10 cellular contexts compared by ENCODE assay signal in the genomic region with DNA sequence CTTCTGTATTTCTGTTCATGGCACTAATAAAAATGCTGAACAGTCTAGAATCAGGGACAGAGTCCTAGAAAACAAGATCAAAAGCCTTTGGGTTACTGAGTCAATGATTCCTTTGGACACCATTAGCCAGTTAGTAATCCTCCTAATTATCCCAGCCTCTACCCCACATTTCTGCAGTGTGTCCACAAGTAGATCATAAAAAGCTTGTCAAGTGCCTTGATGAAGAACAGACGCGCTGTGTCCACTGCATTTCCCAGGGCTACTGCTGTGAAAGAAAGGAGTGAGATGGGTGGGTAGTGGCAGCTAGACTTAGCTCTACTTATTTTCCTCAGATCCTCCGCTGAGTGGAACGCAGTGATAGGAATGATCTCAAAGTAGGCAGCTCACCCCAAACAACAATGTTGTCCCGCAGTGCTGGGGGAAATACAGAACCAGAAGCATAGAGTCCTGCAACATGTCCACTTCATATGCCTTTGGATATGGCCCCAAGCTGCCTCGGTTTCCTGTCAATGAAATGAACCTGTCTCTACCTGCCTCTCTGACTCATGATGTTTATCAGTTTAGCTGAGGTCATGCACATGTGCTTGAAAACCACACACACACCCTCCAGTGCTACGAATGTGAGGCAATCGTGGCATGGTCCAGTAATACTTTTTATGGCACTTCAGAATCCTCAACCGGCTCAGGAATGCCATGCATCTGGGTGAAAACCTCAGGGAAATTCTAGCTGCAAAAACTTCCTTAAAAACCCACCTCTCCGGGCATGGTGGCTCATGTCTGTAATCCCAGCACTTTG.
DNase-seq lines count a peak whose midpoint lies in the region; ATAC-seq and TF ChIP-seq lines count a peak whose summit lies in the region.
"Had no signal": no experiment of that assay in that cellular context is flagged by ENCODE, and none has a peak within 500 bp of the region (broad histone marks: within the 10 kb centered on the region; RNA-seq: fewer than 3 reads in every experiment).

No MANE protein-coding gene starts in this region.

- no peak overlapping the region for H3K4me3 Mint-ChIP-seq in activated naive CD4-positive, alpha-beta T cell treated with anti-CD3 and anti-CD28 coated beads for 36 hours
- H3K4me3 Mint-ChIP-seq: activated CD4-positive, alpha-beta memory T cell treated with anti-CD3 and anti-CD28 coated beads, Interleukin-2, amount 10 ng/mL, durations not matched to agents 7 days and 5 days had no signal

- H3K9me3 ChIP-seq in right atrium auricular region (no peaks in the 10 kb centered on the region), liver (ENCODE audit: control insufficient read depth in 4 of 4, low read length in 3 of 4) (no peaks in the 10 kb centered on the region), vagina (no peaks in the 10 kb centered on the region)

- H3K27ac ChIP-seq in right atrium auricular region (no peak overlapping the region), liver (ENCODE audit: low read depth in 1 of 2, low read length in 2 of 2) (no peak overlapping the region), vagina (peak overlapping the region; percentile 81)

- H3K9me3 Mint-ChIP-seq in activated naive CD4-positive, alpha-beta T cell treated with anti-CD3 and anti-CD28 coated beads for 36 hours: peaks cover 2% of the 10 kb centered on the region

- intact Hi-C loops in left ventricle myocardium superior (cut with micrococcal nuclease): no loop called here
- intact Hi-C loops in vagina (cut with DNase I): no loop called here
- intact Hi-C loops in activated naive CD4-positive, alpha-beta T cell treated with anti-CD3 and anti-CD28 coated beads for 36 hours (cut with micrococcal nuclease): no loop called here

- TF ChIP-seq CTCF in right atrium auricular region (IDR thresholded peaks at IDR 0.05): no peak
- no peak for TF ChIP-seq CTCF in liver (IDR thresholded peaks at IDR 0.05; ENCODE audit: low read depth, low read length, missing input control)
- TF ChIP-seq CTCF in vagina (IDR thresholded peaks at IDR 0.05): no peak

- peak in 1 of 2 donors; percentile 3 for TF ChIP-seq RAD21 in liver (IDR thresholded peaks at IDR 0.05)

- peaks cover 0 to 18% of the 10 kb centered on the region in 2 donors for H3K4me1 ChIP-seq in right atrium auricular region
- no peaks in the 10 kb centered on the region for H3K4me1 ChIP-seq in liver (ENCODE audit: control insufficient read depth in 4 of 4, insufficient read depth in 4 of 4, low read length in 3 of 4)
- peaks cover 38% of the 10 kb centered on the region for H3K4me1 ChIP-seq in vagina

- H3K4me3 ChIP-seq in right atrium auricular region: no peak overlapping the region
- no peak overlapping the region for H3K4me3 ChIP-seq in liver (ENCODE audit: low read depth in 1 of 3, low read length in 3 of 3)
- H3K4me3 ChIP-seq in vagina: no peak overlapping the region

- CTCF ChIA-PET in activated naive CD4-positive, alpha-beta T cell treated with anti-CD3 and anti-CD28 coated beads for 36 hours (lab: Charles Lee): no interaction called here

- H3K36me3 ChIP-seq in right atrium auricular region: no peaks in the 10 kb centered on the region
- no peaks in the 10 kb centered on the region for H3K36me3 ChIP-seq in liver (ENCODE audit: control insufficient read depth in 4 of 4, insufficient read depth in 3 of 4, low read depth in 1 of 4, low read length in 3 of 4)
- no peaks in the 10 kb centered on the region for H3K36me3 ChIP-seq in vagina

- no peak overlapping the region for H3K9ac ChIP-seq in liver (ENCODE audit: low read depth in 1 of 2, low read length in 2 of 2)

- TF ChIP-seq POLR2A in vagina (IDR thresholded peaks at IDR 0.05): no peak

- no peaks in the 10 kb centered on the region for H3K4me1 Mint-ChIP-seq in activated naive CD4-positive, alpha-beta T cell treated with anti-CD3 and anti-CD28 coated beads for 36 hours (ENCODE audit: low read depth)
- H3K4me1 Mint-ChIP-seq: activated CD4-positive, alpha-beta memory T cell treated with anti-CD3 and anti-CD28 coated beads, Interleukin-2, amount 10 ng/mL, durations not matched to agents 7 days and 5 days; naive thymus-derived CD8-positive, alpha-beta T cell had no signal

- WGBS in liver: 79% methylated on average over 10 of the region's 10 CpGs

- no peak overlapping the region for H3K27ac Mint-ChIP-seq in activated naive CD4-positive, alpha-beta T cell treated with anti-CD3 and anti-CD28 coated beads for 36 hours
- H3K27ac Mint-ChIP-seq: activated CD4-positive, alpha-beta memory T cell treated with anti-CD3 and anti-CD28 coated beads, Interleukin-2, amount 10 ng/mL, durations not matched to agents 7 days and 5 days; naive thymus-derived CD8-positive, alpha-beta T cell had no signal

- peaks cover 9% of the 10 kb centered on the region for H3K27me3 Mint-ChIP-seq in activated naive CD4-positive, alpha-beta T cell treated with anti-CD3 and anti-CD28 coated beads for 36 hours (ENCODE audit: low read depth)

- DNase-seq in left ventricle myocardium superior (no peak), right atrium auricular region (ENCODE audit: low spot score) (no peak), SW480 (ENCODE audit: low spot score) (peak; percentile 98), vagina (ENCODE audit: extremely low spot score in 2 of 2) (no peak), NCI-H1092 treated with DMSO at 0.1 percent for 48 hours (lab: John Stamatoyannopoulos, UW) (no peak)
- DNase-seq in activated naive CD4-positive, alpha-beta T cell treated with anti-CD3 and anti-CD28 coated beads for 36 hours: no peak
- DNase-seq: activated CD4-positive, alpha-beta memory T cell treated with anti-CD3 and anti-CD28 coated beads, Interleukin-2, amount 10 ng/mL, durations not matched to agents 7 days and 5 days; naive thymus-derived CD8-positive, alpha-beta T cell had no signal

- no peaks in the 10 kb centered on the region for H3K36me3 Mint-ChIP-seq in activated naive CD4-positive, alpha-beta T cell treated with anti-CD3 and anti-CD28 coated beads for 36 hours (ENCODE audit: low read depth)

- H3K27me3 ChIP-seq in right atrium auricular region: no peaks in the 10 kb centered on the region
- H3K27me3 ChIP-seq in liver (ENCODE audit: control insufficient read depth in 4 of 4, insufficient read depth in 4 of 4, low read length in 3 of 4): peaks cover 0 to 4% (median 2%) of the 10 kb centered on the region in 4 donors
- H3K27me3 ChIP-seq in vagina: no peaks in the 10 kb centered on the region

- ATAC-seq in left ventricle myocardium superior (peak; percentile 25), GM21390 (IDR thresholded peaks at IDR 0.05; ENCODE audit: unreplicated experiment) (no peak)
- ATAC-seq: naive thymus-derived CD8-positive, alpha-beta T cell had no signal

TF ChIP-seq in liver, 16 proteins besides CTCF, POLR2A, EP300 and RAD21:
- peak; percentile 17 for TF ChIP-seq NR2F2 (IDR thresholded peaks at IDR 0.05)
- TF ChIP-seq SP1 (IDR thresholded peaks at IDR 0.05): no peak
- TF ChIP-seq REST (IDR thresholded peaks at IDR 0.05): no peak
- peak in 1 of 2 donors; percentile 25 for TF ChIP-seq RXRA (IDR thresholded peaks at IDR 0.05)
TF ChIP-seq in liver: peak in this region for 2.
